21 cellular contexts compared by ENCODE assay signal in genomic region chr2:147760984-147761383, GRCh38.
DNase-seq lines count a peak whose midpoint lies in the region; ATAC-seq, FAIRE-seq and TF ChIP-seq lines count a peak whose summit lies in the region.
"Had no signal": no experiment of that assay in that cellular context is flagged by ENCODE, and none has a peak within 500 bp of the region (broad histone marks: within the 10 kb centered on the region; RNA-seq: fewer than 3 reads in every experiment).

No MANE protein-coding gene starts in this region.

- WGBS in GM23248 (ENCODE audit: low coverage in 1 of 2, low lambda C conversion rate in 2 of 2, missing lambda C conversion rate in 2 of 2), 2 experiments, result 35 to 40% methylated on average over 2 of the region's 2 CpGs

- DNase-seq in AG08395 (ENCODE audit: low spot score) (peak; percentile 10), GM23248 (peak; percentile 18), astrocyte (ENCODE audit: low read depth) (peak; percentile 33), kidney tubule cell (ENCODE audit: low spot score) (peak; percentile 31), GM10248 (ENCODE audit: extremely low spot score) (no peak)
- no peak for DNase-seq in activated CD4-positive, alpha-beta T cell treated with anti-CD3 and anti-CD28 coated beads, Interleukin-2, amount 50 U/mL, for 48 hours
- DNase-seq: ACHN, H9, HFFc6, NCI-H1105, NCI-H2029 treated with DMSO at 0.1 percent for 48 hours, NCI-H2171, NCI-H524 treated with DMSO at 0.1 percent for 48 hours, Peyer's patch had no signal

- H3K9ac ChIP-seq in GM23248 (no peak overlapping the region), astrocyte (ENCODE audit: low read length) (no peak overlapping the region)
- H3K9ac ChIP-seq: KMS-11 had no signal

- ATAC-seq in HG02759 (IDR thresholded peaks at IDR 0.05; ENCODE audit: unreplicated experiment) (no peak), HG02763 (IDR thresholded peaks at IDR 0.05; ENCODE audit: unreplicated experiment) (no peak)
- ATAC-seq: SK-N-SH treated with all-trans-retinoic acid at 6 μM for 48 hours had no signal

- TF ChIP-seq CTCF in astrocyte (IDR thresholded peaks at IDR 0.05; ENCODE audit: insufficient read depth, low read depth, low read length) (no peak), GM10248 (IDR thresholded peaks at IDR 0.05; ENCODE audit: control extremely low read depth, extremely low read depth, low read depth, missing control alignments) (no peak)

- H2AFZ ChIP-seq in GM23248 (no peak overlapping the region), astrocyte (ENCODE audit: low read depth, low read length) (no peak overlapping the region)

- H3K27me3 ChIP-seq in GM23248 (replicated peaks; ENCODE audit: insufficient read depth), result no peaks in the 10 kb centered on the region; the same call in 1 of the 2 replicates
- H3K27me3 ChIP-seq in astrocyte (ENCODE audit: insufficient read depth, low read length), result no peaks in the 10 kb centered on the region
- H3K27me3 ChIP-seq: Peyer's patch had no signal

- peaks cover 13% of the 10 kb centered on the region for H3K4me1 Mint-ChIP-seq in astrocyte (ENCODE audit: low read depth, unreplicated experiment)

- H3K4me2 ChIP-seq in GM23248 (ENCODE audit: unreplicated experiment) (no peak overlapping the region), astrocyte (ENCODE audit: low read length) (no peak overlapping the region)
- H3K4me2 ChIP-seq: KMS-11 had no signal

- no peaks in the 10 kb centered on the region for H3F3A ChIP-seq in GM23248 (ENCODE audit: insufficient read depth)

- H3K9me3 ChIP-seq in GM23248 (ENCODE audit: low read depth) (no peaks in the 10 kb centered on the region), astrocyte (ENCODE audit: insufficient read depth, low read depth, low read length) (no peaks in the 10 kb centered on the region)
- H3K9me3 ChIP-seq: Peyer's patch had no signal

- in situ Hi-C loops in GM23248 (cut with MboI), result no loop called here

- POLR2A ChIA-PET in GM10248 (lab: Yijun Ruan, JAX), result no interaction called here

- no peak overlapping the region for H3K27ac Mint-ChIP-seq in astrocyte (ENCODE audit: unreplicated experiment)
- H3K27ac Mint-ChIP-seq: H9, HFFc6 had no signal

- H4K20me1 ChIP-seq in GM23248 (ENCODE audit: insufficient read depth), result no peaks in the 10 kb centered on the region
- H4K20me1 ChIP-seq in astrocyte (ENCODE audit: insufficient read depth, low read length), result no peaks in the 10 kb centered on the region

- H3K4me1 ChIP-seq in GM23248 (ENCODE audit: insufficient read depth) (peaks cover 5% of the 10 kb centered on the region; the same call in 1 of the 2 replicates), astrocyte (ENCODE audit: insufficient read depth, low read length) (no peaks in the 10 kb centered on the region)
- H3K4me1 ChIP-seq: Peyer's patch had no signal

- no peaks in the 10 kb centered on the region for H3K9me3 Mint-ChIP-seq in astrocyte (ENCODE audit: unreplicated experiment)

- H3K27ac ChIP-seq in GM23248, result no peak overlapping the region
- no peak overlapping the region for H3K27ac ChIP-seq in astrocyte (ENCODE audit: low read depth, low read length)
- H3K27ac ChIP-seq: 22Rv1, HL-60, KMS-11, Peyer's patch had no signal

- FAIRE-seq in astrocyte (lab: Jason Lieb, UNC), result no peak
- FAIRE-seq: D721Med had no signal

- no peaks in the 10 kb centered on the region for H3K36me3 Mint-ChIP-seq in astrocyte (ENCODE audit: low read depth, unreplicated experiment)

- CTCF ChIA-PET in GM10248 (lab: Yijun Ruan, JAX), result interaction anchor here (1.3 kb wide), 1 partner anchor 456 kb away, joined by 3 read pairs; no protein-coding TSS in a partner anchor

- H3K36me3 ChIP-seq in GM23248 (ENCODE audit: low read depth), result no peaks in the 10 kb centered on the region
- no peaks in the 10 kb centered on the region for H3K36me3 ChIP-seq in astrocyte (ENCODE audit: insufficient read depth, low read length)
- H3K36me3 ChIP-seq: Peyer's patch had no signal

- no peaks in the 10 kb centered on the region for H3K79me2 ChIP-seq in GM23248 (ENCODE audit: insufficient read depth)
- H3K79me2 ChIP-seq in astrocyte (ENCODE audit: insufficient read depth, low read length), result no peaks in the 10 kb centered on the region

- H3K27me3 Mint-ChIP-seq in astrocyte (ENCODE audit: low read depth, unreplicated experiment), result no peaks in the 10 kb centered on the region

- no peaks in the 10 kb centered on the region for H3K9me2 ChIP-seq in GM23248 (ENCODE audit: insufficient read depth)

- H3K4me3 ChIP-seq in GM23248 (no peak overlapping the region), astrocyte (ENCODE audit: insufficient read depth, low read depth, low read length) (no peak overlapping the region)
- H3K4me3 ChIP-seq: Peyer's patch had no signal

- H3K4me3 Mint-ChIP-seq in astrocyte (ENCODE audit: unreplicated experiment), result no peak overlapping the region
- H3K4me3 Mint-ChIP-seq: H9, HFFc6 had no signal

Comparison
In these comparisons a context has a peak if more than half of its experiments do, and no peak if none do; other contexts are left out.
1. DNase-seq: peak in AG08395 (single experiment), GM23248 (single experiment), astrocyte (single experiment) and kidney tubule cell (single experiment); none in activated CD4-positive, alpha-beta T cell treated with anti-CD3 and anti-CD28 coated beads, Interleukin-2, amount 50 U/mL, for 48 hours (0 of 2) and GM10248 (single experiment).